In genomic region chr4:123783936-123784335, GRCh38 we compare ENCODE assay signal across 1 cellular context.
TF ChIP-seq lines count a peak whose summit lies in the region.

No MANE protein-coding gene starts in this region.

TF ChIP-seq in HepG2, 621 proteins besides CTCF, POLR2A, EP300 and RAD21 (continued from another document):
- TF ChIP-seq ZXDC (CRISPR knock-in tag; IDR thresholded peaks at IDR 0.05) (no peak), ZNF547 (CRISPR knock-in tag; IDR thresholded peaks at IDR 0.05) (no peak), ZNF281 (CRISPR knock-in tag; IDR thresholded peaks at IDR 0.05; ENCODE audit: borderline replicate concordance) (no peak), ZBTB37 (CRISPR knock-in tag; IDR thresholded peaks at IDR 0.05) (no peak), GLMP (CRISPR knock-in tag; IDR thresholded peaks at IDR 0.05; ENCODE audit: borderline replicate concordance) (no peak), PBX2 (CRISPR knock-in tag; IDR thresholded peaks at IDR 0.05) (no peak), ZNF326 (CRISPR knock-in tag; IDR thresholded peaks at IDR 0.05; ENCODE audit: borderline replicate concordance) (no peak), TP53 (CRISPR knock-in tag; conservative IDR thresholded peaks at IDR 0.05) (no peak), RARG (CRISPR knock-in tag; IDR thresholded peaks at IDR 0.05; ENCODE audit: low read depth) (no peak), ZNF674 (CRISPR knock-in tag; IDR thresholded peaks at IDR 0.05; ENCODE audit: low read depth) (no peak), HOXD1 (CRISPR knock-in tag; IDR thresholded peaks at IDR 0.05) (no peak), ZNF17 (CRISPR knock-in tag; IDR thresholded peaks at IDR 0.05) (no peak), ZNF207 (IDR thresholded peaks at IDR 0.05; ENCODE audit: borderline replicate concordance) (no peak), ZBTB10 (CRISPR knock-in tag; IDR thresholded peaks at IDR 0.05; ENCODE audit: borderline replicate concordance) (no peak)
